9 cellular contexts compared by ENCODE assay signal in genomic region chr14:90054803-90055202, GRCh38. TPM values are rescaled to one million over a fixed set of nuclear protein-coding genes. Genes with fewer than 3 reads are reported as not detected.
"Had no signal": no experiment of that assay in that cellular context is flagged by ENCODE, and none has a peak within 500 bp of the region (broad histone marks: within the 10 kb centered on the region; RNA-seq: fewer than 3 reads in every experiment).

No MANE protein-coding gene starts in this region.

- DNase-seq: GM23248, GOT3, HFFc6, IMR-90, KG1 had no signal

- H3K27ac ChIP-seq: GM23248 had no signal

- H3K9me3 Mint-ChIP-seq: HFFc6 had no signal

- H3K4me3 Mint-ChIP-seq: HFFc6 had no signal

- ATAC-seq: HCT116, K562 had no signal

- H2AFZ ChIP-seq: GM23248 had no signal

- H3K4me3 ChIP-seq: GM23248, HAP-1, K562 had no signal

- H3K9ac ChIP-seq: GM23248 had no signal

- H3K36me3 ChIP-seq: HAP-1 had no signal

- H3K27ac Mint-ChIP-seq: HFFc6 had no signal

- H3K9me3 ChIP-seq: HAP-1 had no signal

RNA-seq across cellular contexts. Expression of gene KCNK13, which starts 7.0 kb away (rescaled TPM):
- total RNA-seq: GM23248, HFFc6, HT-29, IMR-90 had no signal
